In the genomic region with DNA sequence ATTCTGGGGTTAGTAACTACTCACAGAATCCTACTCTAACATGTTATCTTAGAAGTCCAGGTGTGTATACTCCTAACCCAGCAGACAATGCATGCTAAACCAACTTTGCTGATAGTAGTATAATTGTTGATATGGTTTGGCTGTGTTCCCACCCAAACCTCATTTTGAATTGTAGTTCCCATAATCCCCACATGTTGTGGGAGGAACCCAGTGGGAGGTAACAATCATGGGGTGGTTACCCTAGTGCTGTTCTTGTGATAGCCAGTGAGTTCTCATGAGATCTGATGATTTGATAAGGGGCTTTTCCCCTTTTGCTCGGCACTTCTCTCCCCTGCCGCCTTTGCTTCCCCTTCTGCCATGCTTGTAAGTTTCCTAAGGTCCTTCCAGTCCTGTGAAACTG, we compare ENCODE assay signal across 1 cellular context.
TF ChIP-seq lines count a peak whose summit lies in the region.

No MANE protein-coding gene starts in this region.

TF ChIP-seq in GM23338, 12 proteins besides CTCF, POLR2A, EP300 and RAD21 (continued from another document):
- TF ChIP-seq, protein P1, sequence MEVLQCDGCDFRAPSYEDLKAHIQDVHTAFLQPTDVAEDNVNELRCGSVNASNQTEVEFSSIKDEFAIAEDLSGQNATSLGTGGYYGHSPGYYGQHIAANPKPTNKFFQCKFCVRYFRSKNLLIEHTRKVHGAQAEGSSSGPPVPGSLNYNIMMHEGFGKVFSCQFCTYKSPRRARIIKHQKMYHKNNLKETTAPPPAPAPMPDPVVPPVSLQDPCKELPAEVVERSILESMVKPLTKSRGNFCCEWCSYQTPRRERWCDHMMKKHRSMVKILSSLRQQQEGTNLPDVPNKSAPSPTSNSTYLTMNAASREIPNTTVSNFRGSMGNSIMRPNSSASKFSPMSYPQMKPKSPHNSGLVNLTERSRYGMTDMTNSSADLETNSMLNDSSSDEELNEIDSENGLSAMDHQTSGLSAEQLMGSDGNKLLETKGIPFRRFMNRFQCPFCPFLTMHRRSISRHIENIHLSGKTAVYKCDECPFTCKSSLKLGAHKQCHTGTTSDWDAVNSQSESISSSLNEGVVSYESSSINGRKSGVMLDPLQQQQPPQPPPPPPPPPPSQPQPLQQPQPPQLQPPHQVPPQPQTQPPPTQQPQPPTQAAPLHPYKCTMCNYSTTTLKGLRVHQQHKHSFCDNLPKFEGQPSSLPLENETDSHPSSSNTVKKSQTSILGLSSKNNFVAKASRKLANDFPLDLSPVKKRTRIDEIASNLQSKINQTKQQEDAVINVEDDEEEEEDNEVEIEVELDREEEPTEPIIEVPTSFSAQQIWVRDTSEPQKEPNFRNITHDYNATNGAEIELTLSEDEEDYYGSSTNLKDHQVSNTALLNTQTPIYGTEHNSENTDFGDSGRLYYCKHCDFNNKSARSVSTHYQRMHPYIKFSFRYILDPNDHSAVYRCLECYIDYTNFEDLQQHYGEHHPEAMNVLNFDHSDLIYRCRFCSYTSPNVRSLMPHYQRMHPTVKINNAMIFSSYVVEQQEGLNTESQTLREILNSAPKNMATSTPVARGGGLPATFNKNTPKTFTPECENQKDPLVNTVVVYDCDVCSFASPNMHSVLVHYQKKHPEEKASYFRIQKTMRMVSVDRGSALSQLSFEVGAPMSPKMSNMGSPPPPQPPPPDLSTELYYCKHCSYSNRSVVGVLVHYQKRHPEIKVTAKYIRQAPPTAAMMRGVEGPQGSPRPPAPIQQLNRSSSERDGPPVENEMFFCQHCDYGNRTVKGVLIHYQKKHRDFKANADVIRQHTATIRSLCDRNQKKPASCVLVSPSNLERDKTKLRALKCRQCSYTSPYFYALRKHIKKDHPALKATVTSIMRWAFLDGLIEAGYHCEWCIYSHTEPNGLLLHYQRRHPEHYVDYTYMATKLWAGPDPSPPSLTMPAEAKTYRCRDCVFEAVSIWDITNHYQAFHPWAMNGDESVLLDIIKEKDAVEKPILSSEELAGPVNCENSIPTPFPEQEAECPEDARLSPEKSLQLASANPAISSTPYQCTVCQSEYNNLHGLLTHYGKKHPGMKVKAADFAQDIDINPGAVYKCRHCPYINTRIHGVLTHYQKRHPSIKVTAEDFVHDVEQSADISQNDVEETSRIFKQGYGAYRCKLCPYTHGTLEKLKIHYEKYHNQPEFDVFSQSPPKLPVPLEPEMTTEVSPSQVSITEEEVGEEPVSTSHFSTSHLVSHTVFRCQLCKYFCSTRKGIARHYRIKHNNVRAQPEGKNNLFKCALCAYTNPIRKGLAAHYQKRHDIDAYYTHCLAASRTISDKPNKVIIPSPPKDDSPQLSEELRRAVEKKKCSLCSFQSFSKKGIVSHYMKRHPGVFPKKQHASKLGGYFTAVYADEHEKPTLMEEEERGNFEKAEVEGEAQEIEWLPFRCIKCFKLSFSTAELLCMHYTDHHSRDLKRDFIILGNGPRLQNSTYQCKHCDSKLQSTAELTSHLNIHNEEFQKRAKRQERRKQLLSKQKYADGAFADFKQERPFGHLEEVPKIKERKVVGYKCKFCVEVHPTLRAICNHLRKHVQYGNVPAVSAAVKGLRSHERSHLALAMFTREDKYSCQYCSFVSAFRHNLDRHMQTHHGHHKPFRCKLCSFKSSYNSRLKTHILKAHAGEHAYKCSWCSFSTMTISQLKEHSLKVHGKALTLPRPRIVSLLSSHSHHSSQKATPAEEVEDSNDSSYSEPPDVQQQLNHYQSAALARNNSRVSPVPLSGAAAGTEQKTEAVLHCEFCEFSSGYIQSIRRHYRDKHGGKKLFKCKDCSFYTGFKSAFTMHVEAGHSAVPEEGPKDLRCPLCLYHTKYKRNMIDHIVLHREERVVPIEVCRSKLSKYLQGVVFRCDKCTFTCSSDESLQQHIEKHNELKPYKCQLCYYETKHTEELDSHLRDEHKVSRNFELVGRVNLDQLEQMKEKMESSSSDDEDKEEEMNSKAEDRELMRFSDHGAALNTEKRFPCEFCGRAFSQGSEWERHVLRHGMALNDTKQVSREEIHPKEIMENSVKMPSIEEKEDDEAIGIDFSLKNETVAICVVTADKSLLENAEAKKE (CRISPR knock-in tag; IDR thresholded peaks at IDR 0.05), result no peak
- TF ChIP-seq ZNF331 (CRISPR knock-in tag; IDR thresholded peaks at IDR 0.05; ENCODE audit: low read depth) (no peak), EZH2 (IDR thresholded peaks at IDR 0.05; ENCODE audit: low read depth, unreplicated experiment) (no peak), NANOG (IDR thresholded peaks at IDR 0.05; ENCODE audit: borderline replicate concordance) (no peak), EZH2phosphoT487 (IDR thresholded peaks at IDR 0.05; ENCODE audit: unreplicated experiment) (no peak), ZNF114 (CRISPR knock-in tag; IDR thresholded peaks at IDR 0.05) (no peak), CREB1 (CRISPR knock-in tag; IDR thresholded peaks at IDR 0.05; ENCODE audit: low read depth) (no peak), ETS1 (IDR thresholded peaks at IDR 0.05) (no peak)
